16 cellular contexts compared by ENCODE assay signal in the genomic region with DNA sequence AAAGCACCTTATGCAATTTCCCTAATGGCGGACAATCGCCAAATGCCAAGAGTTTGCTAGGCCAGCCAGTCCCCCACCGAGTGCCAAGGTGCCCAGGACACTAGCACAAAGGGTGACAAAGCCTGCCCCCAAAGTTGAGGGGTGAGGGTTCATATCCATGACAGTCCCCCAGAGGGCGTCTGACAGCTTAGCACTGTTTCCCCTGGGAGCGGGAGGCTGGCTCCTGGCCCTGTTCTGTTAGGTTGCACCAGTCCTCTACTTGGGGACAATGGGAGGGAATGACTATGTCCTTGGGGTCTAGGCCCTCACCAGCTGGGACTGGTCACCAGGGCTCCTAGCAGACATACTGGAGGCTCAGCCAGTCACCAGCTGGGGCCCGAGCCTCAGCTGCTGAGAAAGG.
DNase-seq lines count a peak whose midpoint lies in the region; ATAC-seq and TF ChIP-seq lines count a peak whose summit lies in the region.
"Had no signal": no experiment of that assay in that cellular context is flagged by ENCODE, and none has a peak within 500 bp of the region (broad histone marks: within the 10 kb centered on the region; RNA-seq: fewer than 3 reads in every experiment).

No MANE protein-coding gene starts in this region.

- peaks cover 93% of the 10 kb centered on the region for H3K36me3 Mint-ChIP-seq in dendritic cell treated with granulocyte-macrophage colony-stimulating factor and Interleukin-4, amounts not matched to agents 40 ng/mL and 50 ng/mL, for 4 days (ENCODE audit: low read depth)
- H3K36me3 Mint-ChIP-seq in activated naive CD4-positive, alpha-beta T cell treated with anti-CD3 and anti-CD28 coated beads for 36 hours (ENCODE audit: low read depth), result peaks cover 3% of the 10 kb centered on the region
- H3K36me3 Mint-ChIP-seq: activated naive CD4-positive, alpha-beta T cell treated with anti-CD3 and anti-CD28 coated beads, Interleukin-2, amount 50 U/mL, for 72 hours had no signal

- no peaks in the 10 kb centered on the region for H3K27me3 ChIP-seq in heart right ventricle
- H3K27me3 ChIP-seq: SJSA1, uterus had no signal

- H3K9me3 Mint-ChIP-seq in dendritic cell treated with granulocyte-macrophage colony-stimulating factor and Interleukin-4, amounts not matched to agents 40 ng/mL and 50 ng/mL, for 4 days, result no peaks in the 10 kb centered on the region
- no peaks in the 10 kb centered on the region for H3K9me3 Mint-ChIP-seq in activated naive CD4-positive, alpha-beta T cell treated with anti-CD3 and anti-CD28 coated beads for 36 hours
- H3K9me3 Mint-ChIP-seq: activated naive CD4-positive, alpha-beta T cell treated with anti-CD3 and anti-CD28 coated beads, Interleukin-2, amount 50 U/mL, for 72 hours; naive thymus-derived CD8-positive, alpha-beta T cell; stimulated activated naive CD8-positive, alpha-beta T cell treated with anti-CD3 and anti-CD28 coated beads, Interleukin-15, amount 100 ng/mL, for 72 hours had no signal

- peaks cover 24 to 55% (median 38%) of the 10 kb centered on the region in 9 donors for H3K4me1 ChIP-seq in heart right ventricle
- H3K4me1 ChIP-seq: SJSA1, uterus had no signal

- WGBS in heart right ventricle, 2 donors, result 79 to 86% methylated on average over 6 of the region's 6 CpGs

- H3K4me1 Mint-ChIP-seq in dendritic cell treated with granulocyte-macrophage colony-stimulating factor and Interleukin-4, amounts not matched to agents 40 ng/mL and 50 ng/mL, for 4 days (ENCODE audit: low read depth), result peaks cover 91% of the 10 kb centered on the region
- peaks cover 9% of the 10 kb centered on the region for H3K4me1 Mint-ChIP-seq in activated naive CD4-positive, alpha-beta T cell treated with anti-CD3 and anti-CD28 coated beads for 36 hours (ENCODE audit: low read depth)

- ATAC-seq in heart right ventricle (no peak), Right ventricle myocardium superior (ENCODE audit: poor library complexity) (no peak), GM21381 (IDR thresholded peaks at IDR 0.05; ENCODE audit: unreplicated experiment) (no peak), HG02870 (IDR thresholded peaks at IDR 0.05; ENCODE audit: unreplicated experiment) (no peak)
- ATAC-seq: activated naive CD4-positive, alpha-beta T cell treated with anti-CD3 and anti-CD28 coated beads, Interleukin-2, amount 50 U/mL, for 72 hours; naive thymus-derived CD8-positive, alpha-beta T cell; stimulated activated naive CD8-positive, alpha-beta T cell treated with anti-CD3 and anti-CD28 coated beads, Interleukin-15, amount 100 ng/mL, for 72 hours had no signal

- CTCF ChIA-PET in activated naive CD4-positive, alpha-beta T cell treated with anti-CD3 and anti-CD28 coated beads for 36 hours (lab: Charles Lee), result interaction anchor here (0.8 to 9.9 kb wide), 7 partner anchors 9 to 152 kb away, joined by 3 to 302 read pairs (median 4); no protein-coding TSS in a partner anchor

- peaks cover 0 to 93% (median 64%) of the 10 kb centered on the region in 9 donors for H3K36me3 ChIP-seq in heart right ventricle
- H3K36me3 ChIP-seq: uterus had no signal

- no peaks in the 10 kb centered on the region for H3K27me3 Mint-ChIP-seq in dendritic cell treated with granulocyte-macrophage colony-stimulating factor and Interleukin-4, amounts not matched to agents 40 ng/mL and 50 ng/mL, for 4 days
- H3K27me3 Mint-ChIP-seq in activated naive CD4-positive, alpha-beta T cell treated with anti-CD3 and anti-CD28 coated beads for 36 hours (ENCODE audit: low read depth), result no peaks in the 10 kb centered on the region
- H3K27me3 Mint-ChIP-seq: naive thymus-derived CD8-positive, alpha-beta T cell; progenitor cell of endocrine pancreas; stimulated activated naive CD8-positive, alpha-beta T cell treated with anti-CD3 and anti-CD28 coated beads, Interleukin-15, amount 100 ng/mL, for 72 hours had no signal

- peak overlapping the region; percentile 80 for H3K27ac Mint-ChIP-seq in dendritic cell treated with granulocyte-macrophage colony-stimulating factor and Interleukin-4, amounts not matched to agents 40 ng/mL and 50 ng/mL, for 4 days
- H3K27ac Mint-ChIP-seq in activated naive CD4-positive, alpha-beta T cell treated with anti-CD3 and anti-CD28 coated beads for 36 hours, result no peak overlapping the region
- H3K27ac Mint-ChIP-seq: progenitor cell of endocrine pancreas; stimulated activated naive CD8-positive, alpha-beta T cell treated with anti-CD3 and anti-CD28 coated beads, Interleukin-15, amount 100 ng/mL, for 72 hours had no signal

- H3K4me3 ChIP-seq in heart right ventricle, result no peak overlapping the region
- H3K4me3 ChIP-seq: SJSA1, uterus had no signal

- H3K4me3 Mint-ChIP-seq in dendritic cell treated with granulocyte-macrophage colony-stimulating factor and Interleukin-4, amounts not matched to agents 40 ng/mL and 50 ng/mL, for 4 days, result peak overlapping the region; percentile 74
- H3K4me3 Mint-ChIP-seq in activated naive CD4-positive, alpha-beta T cell treated with anti-CD3 and anti-CD28 coated beads for 36 hours, result no peak overlapping the region
- H3K4me3 Mint-ChIP-seq: naive thymus-derived CD8-positive, alpha-beta T cell; stimulated activated naive CD8-positive, alpha-beta T cell treated with anti-CD3 and anti-CD28 coated beads, Interleukin-15, amount 100 ng/mL, for 72 hours had no signal

- no peaks in the 10 kb centered on the region for H3K9me3 ChIP-seq in heart right ventricle
- H3K9me3 ChIP-seq: SJSA1, uterus had no signal

- intact Hi-C loops in heart right ventricle (cut with DNase I), result loop anchor here in 5 of 10 donors (2.0 to 10.0 kb wide), 3 partner anchors 147 to 389 kb away; partner anchors contain the start of genes NEK8 (in 3 of the 5) and TLCD1 (in 3 of the 5)
- intact Hi-C loops in Right ventricle myocardium superior (cut with DNase I), result loop anchor here (2.0 kb wide), 1 partner anchor 153 kb away; no protein-coding TSS in a partner anchor
- intact Hi-C loops in dendritic cell treated with granulocyte-macrophage colony-stimulating factor and Interleukin-4, amounts not matched to agents 40 ng/mL and 50 ng/mL, for 4 days (cut with micrococcal nuclease), result loop anchor here (5.0 kb wide), 1 partner anchor 71 kb away; the partner anchor contains the start of gene PIPOX
- intact Hi-C loops in activated naive CD4-positive, alpha-beta T cell treated with anti-CD3 and anti-CD28 coated beads for 36 hours (cut with micrococcal nuclease), result no loop called here

- H3K27ac ChIP-seq in heart right ventricle, result peak overlapping the region in 6 of 10 donors; percentile 4 to 78 (median 59)
- H3K27ac ChIP-seq: SJSA1, uterus had no signal

- DNase-seq in heart right ventricle (no peak), Right ventricle myocardium superior (no peak), NCI-H69 (lab: John Stamatoyannopoulos, UW) (peak; percentile 43), DMS153 treated with DMSO at 0.1 percent for 48 hours (lab: John Stamatoyannopoulos, UW; ENCODE audit: unreplicated experiment) (no peak)
- no peak for DNase-seq in activated naive CD4-positive, alpha-beta T cell treated with anti-CD3 and anti-CD28 coated beads for 36 hours
- DNase-seq: activated CD4-positive, alpha-beta T cell treated with anti-CD3 and anti-CD28 coated beads for 48 hours; naive thymus-derived CD8-positive, alpha-beta T cell; NCI-H2029 treated with DMSO at 0.1 percent for 48 hours; stimulated activated naive CD8-positive, alpha-beta T cell treated with anti-CD3 and anti-CD28 coated beads, Interleukin-15, amount 100 ng/mL, for 72 hours; uterus had no signal

- TF ChIP-seq CTCF in heart right ventricle (IDR thresholded peaks at IDR 0.05), result no peak
